Comparison of ENCODE assay signal across 9 cellular contexts in the genomic region with DNA sequence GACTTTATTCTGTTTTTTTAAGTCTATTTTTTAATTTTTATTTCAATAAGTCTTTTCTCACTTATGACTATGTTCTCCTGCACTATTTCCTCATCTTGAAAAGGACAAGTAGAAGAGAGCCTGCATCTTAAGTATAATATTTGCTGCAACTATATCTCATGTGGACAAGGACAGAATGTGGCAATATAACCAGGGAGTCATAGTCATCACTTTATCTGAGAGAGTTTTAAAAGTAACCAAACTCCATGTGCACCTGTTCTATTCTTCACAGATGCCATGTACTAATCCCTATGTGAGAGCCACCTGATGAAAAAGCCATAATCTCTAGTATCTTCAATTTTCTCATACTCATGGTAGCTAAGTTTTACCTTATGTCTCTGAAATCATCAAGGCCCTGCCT.
"Had no signal": no experiment of that assay in that cellular context is flagged by ENCODE, and none has a peak within 500 bp of the region (broad histone marks: within the 10 kb centered on the region; RNA-seq: fewer than 3 reads in every experiment).

No MANE protein-coding gene starts in this region.

- H3K4me3 ChIP-seq: GM23248, GM23338, HAP-1 had no signal

- DNase-seq: GM23248, GOT3, H7, H9, HCEC 1CT, HFFc6 had no signal

- H3K4me1 ChIP-seq: HAP-1 had no signal

- H3K9me3 ChIP-seq: HAP-1 had no signal

- H3K36me3 ChIP-seq: HAP-1 had no signal

- ATAC-seq: GM23338, HCT116 had no signal

- H3K27ac ChIP-seq: GM23248 had no signal
